Comparison of ENCODE assay signal across 9 cellular contexts in genomic region chr5:172559004-172559932, GRCh38.
DNase-seq lines count a peak whose midpoint lies in the region; ATAC-seq, FAIRE-seq and TF ChIP-seq lines count a peak whose summit lies in the region.
"Had no signal": no experiment of that assay in that cellular context is flagged by ENCODE, and none has a peak within 500 bp of the region (broad histone marks: within the 10 kb centered on the region; RNA-seq: fewer than 3 reads in every experiment).

No MANE protein-coding gene starts in this region.

- TF ChIP-seq CTCF in ascending aorta (IDR thresholded peaks at IDR 0.05) (no peak), spleen (IDR thresholded peaks at IDR 0.05 in 8 of 11, conservative IDR thresholded peaks at IDR 0.05 in 3 of 11) (no peak)

- no peaks in the 10 kb centered on the region for H3K27me3 ChIP-seq in ascending aorta
- peaks cover 0 to 62% (median 0%) of the 10 kb centered on the region in 7 donors for H3K27me3 ChIP-seq in spleen (replicated peaks in 1 of 7)

- H3K4me1 ChIP-seq in ascending aorta (peaks cover 0 to 2% of the 10 kb centered on the region in 2 donors), spleen (peaks cover 0 to 28% (median 2%) of the 10 kb centered on the region in 6 donors)

- TF ChIP-seq POLR2A in H54 (IDR thresholded peaks at IDR 0.05; ENCODE audit: low read depth, low read length) (no peak), spleen (IDR thresholded peaks at IDR 0.05) (no peak)

- ATAC-seq in GM18909 (IDR thresholded peaks at IDR 0.05; ENCODE audit: poor library complexity, unreplicated experiment): no peak
- ATAC-seq: activated naive CD4-positive, alpha-beta T cell treated with anti-CD3 and anti-CD28 coated beads, Interleukin-2, amount 50 U/mL, for 72 hours had no signal

- H3K36me3 ChIP-seq in ascending aorta: no peaks in the 10 kb centered on the region
- no peaks in the 10 kb centered on the region for H3K36me3 ChIP-seq in spleen

- H3K9me3 ChIP-seq in ascending aorta: no peaks in the 10 kb centered on the region
- no peaks in the 10 kb centered on the region for H3K9me3 ChIP-seq in spleen

- H3K4me3 ChIP-seq in ascending aorta (peak overlapping the region; percentile 51 to 65), spleen (no peak overlapping the region)

- intact Hi-C loops in ascending aorta (cut with DNase I): no loop called here
- intact Hi-C loops in spleen (cut with DNase I; ENCODE audit: low total_unique reads): no loop called here

- WGBS in spleen, 5 donors: 71 to 84% (median 81%) methylated on average over 18 to 23 of the region's 23 CpGs

- no peak for FAIRE-seq in H54 (lab: Jason Lieb, UNC)

- H3K27ac ChIP-seq in ascending aorta (no peak overlapping the region), spleen (no peak overlapping the region)

- DNase-seq in H54 (ENCODE audit: insufficient read length, low spot score) (peak; percentile 79), ascending aorta (ENCODE audit: low spot score in 2 of 2) (no peak), hepatic stellate cell (ENCODE audit: low spot score) (peak; percentile 87), spleen (peak; percentile 49), SW 1271 (lab: John Stamatoyannopoulos, UW) (no peak), Ammon's horn (ENCODE audit: low spot score) (no peak), epidermal melanocyte (ENCODE audit: insufficient read length, low spot score) (no peak)

Comparison
In these comparisons a context has a peak if more than half of its experiments do, and no peak if none do; other contexts are left out.
1. DNase-seq: peak in H54 (single experiment), hepatic stellate cell (single experiment) and spleen (single experiment); none in ascending aorta (0 of 2), SW 1271 (0 of 2), Ammon's horn (single experiment) and epidermal melanocyte (single experiment).
2. H3K4me3 ChIP-seq: peak in ascending aorta (2 of 2); none in spleen (0 of 8).